2 cellular contexts compared by ENCODE assay signal in the genomic region with DNA sequence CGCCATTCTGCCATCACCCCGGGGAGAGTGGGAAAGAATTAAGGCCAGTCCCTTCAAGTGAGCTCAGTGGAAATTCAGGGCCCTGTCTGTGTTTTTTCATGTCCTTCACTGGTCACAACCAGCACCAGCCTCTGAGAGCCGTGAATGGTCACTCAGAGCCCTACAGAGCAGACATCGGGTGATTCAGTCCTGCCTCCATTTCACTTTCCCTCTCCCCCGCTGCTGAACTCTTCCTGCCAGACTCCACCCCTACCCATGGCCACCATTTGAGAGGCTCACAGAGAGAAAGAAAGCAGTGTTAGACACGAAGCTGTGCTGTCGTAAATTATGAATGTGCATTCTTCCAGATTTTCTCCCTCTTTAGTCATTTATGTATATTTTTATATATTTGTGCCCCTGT.
TF ChIP-seq lines count a peak whose summit lies in the region.

No MANE protein-coding gene starts in this region.

TF ChIP-seq in SK-N-SH treated with all-trans-retinoic acid at 6 μM for 48 hours, 23 proteins besides CTCF, POLR2A, EP300 and RAD21:
- TF ChIP-seq, protein P1, sequence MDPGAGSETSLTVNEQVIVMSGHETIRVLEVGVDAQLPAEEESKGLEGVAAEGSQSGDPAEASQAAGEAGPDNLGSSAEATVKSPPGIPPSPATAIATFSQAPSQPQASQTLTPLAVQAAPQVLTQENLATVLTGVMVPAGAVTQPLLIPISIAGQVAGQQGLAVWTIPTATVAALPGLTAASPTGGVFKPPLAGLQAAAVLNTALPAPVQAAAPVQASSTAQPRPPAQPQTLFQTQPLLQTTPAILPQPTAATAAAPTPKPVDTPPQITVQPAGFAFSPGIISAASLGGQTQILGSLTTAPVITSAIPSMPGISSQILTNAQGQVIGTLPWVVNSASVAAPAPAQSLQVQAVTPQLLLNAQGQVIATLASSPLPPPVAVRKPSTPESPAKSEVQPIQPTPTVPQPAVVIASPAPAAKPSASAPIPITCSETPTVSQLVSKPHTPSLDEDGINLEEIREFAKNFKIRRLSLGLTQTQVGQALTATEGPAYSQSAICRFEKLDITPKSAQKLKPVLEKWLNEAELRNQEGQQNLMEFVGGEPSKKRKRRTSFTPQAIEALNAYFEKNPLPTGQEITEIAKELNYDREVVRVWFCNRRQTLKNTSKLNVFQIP (CRISPR knock-in tag; IDR thresholded peaks at IDR 0.05; ENCODE audit: borderline replicate concordance, low read depth): no peak

TF ChIP-seq in SK-N-SH, 30 proteins besides CTCF, POLR2A, EP300 and RAD21:
- no peak for TF ChIP-seq RXRA (IDR thresholded peaks at IDR 0.05; ENCODE audit: borderline replicate concordance, low read depth)
